Comparison of ENCODE assay signal across 8 cellular contexts in the genomic region with DNA sequence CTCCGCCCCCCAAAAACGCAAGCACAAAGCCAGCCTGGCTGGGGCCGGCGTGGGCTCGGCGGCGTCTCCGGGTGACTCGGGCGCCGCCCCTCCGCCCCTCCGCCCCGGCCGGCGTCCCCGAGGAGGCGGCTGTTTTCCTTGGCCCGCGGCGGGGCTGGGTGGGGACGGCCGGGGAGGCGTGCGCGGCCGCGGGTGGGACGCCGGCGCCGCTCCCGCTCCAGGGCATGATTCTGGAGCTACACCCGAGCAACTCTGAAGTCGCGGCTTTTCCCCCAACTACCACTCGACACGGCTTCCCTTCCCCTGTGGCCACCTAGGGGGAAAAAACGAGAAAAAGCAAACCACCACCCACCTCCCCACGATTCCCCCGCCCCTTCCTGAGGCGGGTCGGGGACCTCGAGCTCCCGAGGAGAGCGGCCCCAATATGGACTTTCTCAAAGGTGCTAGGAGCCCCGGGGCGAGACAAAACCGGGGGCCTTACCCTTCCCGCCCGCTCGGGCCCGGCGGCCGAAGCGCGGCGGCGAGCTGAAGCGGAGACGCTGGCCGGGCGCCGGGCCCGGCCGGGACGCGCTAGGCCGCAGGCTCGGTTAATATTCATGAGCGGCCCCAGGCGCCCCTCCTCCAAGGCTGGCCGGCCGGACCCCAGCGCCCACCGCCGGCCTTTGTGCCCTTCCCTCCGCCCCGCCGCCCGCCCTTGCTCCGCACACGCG. TPM values are rescaled to one million over a fixed set of nuclear protein-coding genes. Genes with fewer than 3 reads are reported as not detected.
DNase-seq lines count a peak whose midpoint lies in the region; ATAC-seq and TF ChIP-seq lines count a peak whose summit lies in the region.

No MANE protein-coding gene starts in this region.

- no peak for TF ChIP-seq CTCF in KMS-11 (conservative IDR thresholded peaks at IDR 0.05; ENCODE audit: low read depth, low read length)

- H3K4me1 ChIP-seq in ES-I3 (ENCODE audit: insufficient read depth, low read length) (peaks cover 15% of the 10 kb centered on the region; the same call in 1 of the 2 replicates), KMS-11 (ENCODE audit: low read depth, poor library complexity, severe bottlenecking) (peaks cover 41% of the 10 kb centered on the region), ectodermal cell (ENCODE audit: control insufficient read depth, insufficient read depth, low read length) (peaks cover 12% of the 10 kb centered on the region)

- peak overlapping the region; percentile 50; the same call in 1 of the 2 replicates for H3K4me2 ChIP-seq in KMS-11

- H3K36me3 ChIP-seq in ES-I3 (ENCODE audit: insufficient read depth, low read length) (no peaks in the 10 kb centered on the region), KMS-11 (ENCODE audit: insufficient read depth) (no peaks in the 10 kb centered on the region), ectodermal cell (ENCODE audit: control insufficient read depth, insufficient read depth, low read length) (no peaks in the 10 kb centered on the region)

- no peaks in the 10 kb centered on the region for H4K20me1 ChIP-seq in KMS-11 (ENCODE audit: insufficient read depth)

- H3K4me3 ChIP-seq in KMS-11 (IDR thresholded peaks at IDR 0.05; ENCODE audit: insufficient read depth, low read depth, low read length): no peak overlapping the region
- H3K4me3 ChIP-seq in ectodermal cell (ENCODE audit: insufficient read depth, low read depth, low read length): peak overlapping the region; percentile 75

- peak; percentile 33 to 36 for DNase-seq in activated CD4-positive, alpha-beta T cell treated with anti-CD3 and anti-CD28 coated beads, Interleukin-2, amount 50 U/mL, for 4 hours
- peak; percentile 66 for DNase-seq in medulla oblongata (ENCODE audit: extremely low spot score)
- DNase-seq in stimulated activated CD8-positive, alpha-beta memory T cell treated with anti-CD3 and anti-CD28 coated beads, Interleukin-4, amount 100 ng/mL, for 24 hours (ENCODE audit: low read depth): peak; percentile 32
- no peak for DNase-seq in H4 (ENCODE audit: low spot score)

- 0% methylated on average over 84 of the region's 84 CpGs for WGBS in ectodermal cell, 2 experiments

- H3K9me3 ChIP-seq in ES-I3 (ENCODE audit: control insufficient read depth, insufficient read depth, low read length) (no peaks in the 10 kb centered on the region), ectodermal cell (ENCODE audit: control insufficient read depth, low read length) (no peaks in the 10 kb centered on the region)

- ATAC-seq in GM21576 (IDR thresholded peaks at IDR 0.05; ENCODE audit: unreplicated experiment): peak; percentile 18

- H3K9ac ChIP-seq in ES-I3 (ENCODE audit: low read depth, low read length): peak overlapping the region; percentile 83
- H3K9ac ChIP-seq in KMS-11: peak overlapping the region; percentile 85

- peaks cover 34% of the 10 kb centered on the region for H3K79me2 ChIP-seq in KMS-11 (ENCODE audit: insufficient read depth, low read depth)

- peak overlapping the region; percentile 81 for H3K27ac ChIP-seq in KMS-11
- peak overlapping the region; percentile 66 for H3K27ac ChIP-seq in ectodermal cell (ENCODE audit: insufficient read depth, low read depth, low read length, poor library complexity, severe bottlenecking)

- H3K27me3 ChIP-seq in KMS-11 (ENCODE audit: insufficient read depth, low read depth) (no peaks in the 10 kb centered on the region), ectodermal cell (ENCODE audit: control insufficient read depth, insufficient read depth, low read length, poor library complexity, severe bottlenecking) (peaks cover 9% of the 10 kb centered on the region)

- peak overlapping the region; percentile 75 for H2AFZ ChIP-seq in KMS-11 (ENCODE audit: low read depth)

RNA-seq across cellular contexts. Expression of a gene that starts 0.9 kb away (rescaled TPM):
- 49.7 TPM for polyA plus RNA-seq in ectodermal cell (2013, experiment 1 of 4)
- polyA plus RNA-seq in ectodermal cell (2013, experiment 2 of 4): 54.9 TPM
- polyA plus RNA-seq in ectodermal cell (2013, experiment 3 of 4): 44.1 TPM
- 52.6 TPM for polyA plus RNA-seq in ectodermal cell (2013, experiment 4 of 4)
- total RNA-seq in H4 (2014; rRNA removed; shearing (Covaris generic)): 16.2 and 18.0 TPM in 2 replicates
